ENCODE assay signal across 1 cellular context in the genomic region with DNA sequence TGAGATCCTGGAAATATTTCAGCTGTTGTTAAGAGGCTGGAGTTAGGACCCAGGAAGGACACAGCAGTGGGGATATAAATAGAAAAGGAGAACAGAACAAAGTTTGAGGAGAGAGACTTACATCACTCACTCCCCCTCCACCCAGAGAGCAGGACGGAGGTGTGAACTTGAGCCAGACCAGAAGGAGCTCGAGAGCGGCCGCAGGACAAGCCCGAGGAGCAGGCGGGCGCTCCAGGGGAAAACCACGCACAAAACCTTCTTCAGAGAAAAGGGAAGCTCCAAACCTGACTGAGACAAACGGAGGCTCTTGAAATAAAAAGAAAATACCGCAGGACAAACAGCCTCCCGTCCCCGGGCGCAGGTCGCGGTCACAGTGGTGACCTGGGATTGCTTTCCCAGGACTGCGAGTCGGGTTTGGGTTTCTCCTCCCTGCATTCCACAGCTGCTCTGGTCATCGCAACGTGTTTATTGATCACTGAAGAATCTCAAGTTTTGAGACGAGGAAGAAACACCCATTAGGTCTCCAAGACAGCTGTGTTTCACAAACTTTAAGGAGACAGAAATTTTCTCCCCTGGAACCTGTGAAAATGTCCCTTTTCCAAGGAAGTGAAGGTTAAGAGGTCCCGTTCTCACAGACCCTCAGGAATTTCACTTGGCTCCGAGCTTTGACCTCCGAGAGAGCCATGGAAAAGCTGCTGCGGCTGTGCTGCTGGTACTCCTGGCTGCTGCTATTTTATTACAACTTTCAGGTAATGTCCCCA.
TF ChIP-seq lines count a peak whose summit lies in the region.

A gene (plus strand): TSS at position 125 of the 761 bp plus-strand sequence. CDS start 559 bp downstream, at position 684.

TF ChIP-seq in IMR-90, 13 proteins besides CTCF, POLR2A, EP300 and RAD21 (continued from another document):
- TF ChIP-seq MAZ (IDR thresholded peaks at IDR 0.05; ENCODE audit: borderline replicate concordance, low read depth, low read length) = no peak
- TF ChIP-seq MXI1 (IDR thresholded peaks at IDR 0.05; ENCODE audit: borderline replicate concordance, low read depth, low read length) = no peak
- no peak for TF ChIP-seq SMC3 (IDR thresholded peaks at IDR 0.05; ENCODE audit: low read depth, low read length)
- TF ChIP-seq CHD1 (IDR thresholded peaks at IDR 0.05; ENCODE audit: low read depth, low read length) = no peak
- no peak for TF ChIP-seq RFX5 (IDR thresholded peaks at IDR 0.05; ENCODE audit: low read depth, low read length)
